11 cellular contexts compared by ENCODE assay signal in the genomic region with DNA sequence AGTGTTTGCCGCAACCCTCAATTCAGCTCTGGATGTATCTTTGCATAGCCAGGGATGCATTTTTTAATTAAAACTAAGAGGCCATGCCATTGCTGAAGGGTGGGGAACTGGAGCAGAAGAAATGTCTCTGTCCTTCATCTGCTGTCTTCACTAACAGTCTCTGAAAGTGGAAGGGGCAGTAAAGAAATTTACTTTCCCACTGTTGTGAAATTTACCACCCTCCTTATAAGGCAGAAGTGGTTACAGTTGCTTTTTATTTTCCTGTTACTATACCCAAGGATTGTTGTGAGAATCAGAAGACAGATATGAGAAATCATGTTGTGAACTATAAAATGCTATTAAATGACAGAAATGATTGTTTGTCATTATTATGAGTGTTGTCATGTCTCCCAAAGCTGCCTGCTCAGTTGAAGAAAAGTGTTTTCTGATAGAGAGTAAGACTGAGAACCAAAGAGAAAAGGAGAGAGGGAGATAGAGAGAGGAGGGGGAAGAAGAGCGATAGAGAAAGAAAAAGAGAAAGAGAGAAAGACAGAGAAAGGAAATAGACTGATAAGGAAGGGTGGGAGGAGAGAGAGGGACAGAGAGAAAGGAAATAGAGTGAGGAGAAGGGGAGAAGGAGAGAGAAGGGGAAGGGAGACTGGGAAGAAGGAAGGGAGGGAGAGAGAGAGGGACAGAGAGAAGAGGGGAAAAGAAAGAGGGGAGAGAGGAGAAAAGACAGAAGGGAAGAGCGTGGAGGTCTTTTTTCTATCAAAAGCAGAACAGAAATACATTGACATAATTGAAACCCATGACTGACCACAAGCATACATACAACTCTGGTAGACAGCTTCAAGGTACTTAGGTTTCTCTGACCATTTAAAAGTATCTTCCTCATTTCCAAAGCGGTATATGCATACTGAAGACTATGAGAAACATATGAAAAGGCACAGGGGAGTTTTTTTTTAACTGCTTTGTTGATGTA. TPM values are rescaled to one million over a fixed set of nuclear protein-coding genes. Genes with fewer than 3 reads are reported as not detected.
DNase-seq lines count a peak whose midpoint lies in the region; ATAC-seq, FAIRE-seq and TF ChIP-seq lines count a peak whose summit lies in the region.
"Had no signal": no experiment of that assay in that cellular context is flagged by ENCODE, and none has a peak within 500 bp of the region (broad histone marks: within the 10 kb centered on the region; RNA-seq: fewer than 3 reads in every experiment).

No MANE protein-coding gene starts in this region.

- intact Hi-C loops in kidney (cut with DNase I) = no loop called here

- H3K9ac ChIP-seq in kidney (ENCODE audit: low read length in 2 of 2) = no peak overlapping the region

- DNase-seq in NB4 (ENCODE audit: low read depth) (peak; percentile 28), kidney (no peak), COR-L47 (lab: John Stamatoyannopoulos, UW) (no peak), NCI-H1417 (lab: John Stamatoyannopoulos, UW) (no peak)
- no peak for DNase-seq in activated naive CD4-positive, alpha-beta T cell (lab: John Stamatoyannopoulos, UW)
- DNase-seq: CD4-positive, CD25-positive, alpha-beta regulatory T cell; NCI-H69 had no signal

- H3K4me3 ChIP-seq in GM08714 (ENCODE audit: low read length) (peak overlapping the region; percentile 61; the same call in 1 of the 2 replicates), NB4 (ENCODE audit: low read depth, low read length) (no peak overlapping the region), kidney (ENCODE audit: low read length in 2 of 2) (no peak overlapping the region)

- TF ChIP-seq CTCF in NB4 (IDR thresholded peaks at IDR 0.05; ENCODE audit: low read depth, low read length) = no peak
- no peak for TF ChIP-seq CTCF in kidney (IDR thresholded peaks at IDR 0.05; ENCODE audit: borderline replicate concordance, extremely low read depth, insufficient read depth)

- H3K9me3 ChIP-seq in kidney (ENCODE audit: control insufficient read depth in 1 of 2, low read length in 2 of 2) = no peaks in the 10 kb centered on the region
- H3K9me3 ChIP-seq: neutrophil had no signal

- no peaks in the 10 kb centered on the region for H3K4me1 ChIP-seq in kidney (ENCODE audit: control insufficient read depth in 1 of 2, insufficient read depth in 1 of 2, low read depth in 1 of 2, low read length in 2 of 2)

- FAIRE-seq in kidney (lab: Jason Lieb, UNC) = no peak

- H3K27ac ChIP-seq in kidney (ENCODE audit: low read depth in 2 of 2, low read length in 2 of 2) = no peak overlapping the region
- H3K27ac ChIP-seq: neutrophil had no signal

- peak; percentile 99 for ATAC-seq in GM19351 (IDR thresholded peaks at IDR 0.05; ENCODE audit: unreplicated experiment)
- ATAC-seq in HG02943 (IDR thresholded peaks at IDR 0.05; ENCODE audit: low read depth, unreplicated experiment) = peak; percentile 84

- no peak for TF ChIP-seq POLR2A in NB4 (IDR thresholded peaks at IDR 0.05; ENCODE audit: extremely low read depth, insufficient read length)

- peaks cover 0 to 3% of the 10 kb centered on the region in 2 donors for H3K36me3 ChIP-seq in kidney (ENCODE audit: control insufficient read depth in 1 of 2, insufficient read depth in 2 of 2, low read length in 2 of 2)
- H3K36me3 ChIP-seq: neutrophil had no signal

RNA-seq across cellular contexts. Expression of gene SEC61B, which starts 22.5 kb away (rescaled TPM):
- 118 TPM for total RNA-seq in kidney
- polyA plus RNA-seq in kidney (ENCODE audit: insufficient read depth, low read depth, low replicate concordance) = 328 TPM

RNA-seq across cellular contexts. Expression of gene ALG2, which starts 22.8 kb away (rescaled TPM):
- 38.7 TPM for total RNA-seq in kidney
- 40.5 TPM for polyA plus RNA-seq in kidney (ENCODE audit: insufficient read depth, low read depth, low replicate concordance)
